In the genomic region with DNA sequence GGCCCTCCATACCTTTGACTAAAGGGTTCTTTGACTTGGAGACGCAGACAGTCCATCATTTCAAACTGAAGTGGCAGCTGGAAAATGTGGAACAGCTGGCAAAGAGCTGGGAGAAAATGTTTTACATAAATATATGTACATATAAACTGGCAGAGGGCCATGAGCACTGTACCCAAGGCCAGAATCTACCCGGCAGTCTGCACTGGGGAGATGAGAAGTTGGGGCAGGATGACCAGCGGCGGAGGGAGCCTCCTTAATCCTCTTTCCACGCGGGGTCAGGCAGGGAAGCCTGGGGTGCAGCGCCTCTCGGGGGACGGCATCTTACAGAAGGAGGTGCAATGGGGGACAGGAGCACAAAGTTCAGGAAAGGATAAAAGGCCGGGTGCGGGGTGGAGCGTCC, we compare ENCODE assay signal across 8 cellular contexts. TPM values are rescaled to one million over a fixed set of nuclear protein-coding genes. Genes with fewer than 3 reads are reported as not detected.
DNase-seq lines count a peak whose midpoint lies in the region; ATAC-seq and TF ChIP-seq lines count a peak whose summit lies in the region.

No MANE protein-coding gene starts in this region.

- H3K27me3 ChIP-seq in left ventricle myocardium inferior (ENCODE audit: low read depth) (peaks cover 9% of the 10 kb centered on the region), mucosa of rectum (ENCODE audit: control insufficient read depth in 2 of 2, insufficient read depth in 2 of 2, low read length in 2 of 2) (peaks cover 10 to 40% of the 10 kb centered on the region in 2 donors)

- peak overlapping the region; percentile 92 for H3K27ac ChIP-seq in left ventricle myocardium inferior (replicated peaks)
- H3K27ac ChIP-seq in mucosa of rectum (ENCODE audit: low read depth in 2 of 2, low read length in 2 of 2), result peak overlapping the region; percentile 70 to 73

- DNase-seq in left ventricle myocardium inferior (no peak), Right ventricle myocardium inferior (ENCODE audit: missing footprints) (no peak), cardiac fibroblast (ENCODE audit: low read depth in 2 of 2) (peak; percentile 13 to 18), inferior parietal cortex (ENCODE audit: extremely low spot score) (no peak), occipital lobe (lab: John Stamatoyannopoulos, UW) (no peak)

- TF ChIP-seq CTCF in left ventricle myocardium inferior (IDR thresholded peaks at IDR 0.05; ENCODE audit: borderline replicate concordance) (no peak), cardiac fibroblast (IDR thresholded peaks at IDR 0.05; ENCODE audit: low read depth, low read length) (no peak)

- no peak for ATAC-seq in Right ventricle myocardium inferior
- no peak for ATAC-seq in HG03097 (IDR thresholded peaks at IDR 0.05; ENCODE audit: low FRiP score, unreplicated experiment)
- ATAC-seq in HG02588 (IDR thresholded peaks at IDR 0.05; ENCODE audit: unreplicated experiment), result no peak

- H3K9ac ChIP-seq in mucosa of rectum (ENCODE audit: low read depth in 1 of 2, low read length in 2 of 2), result peak overlapping the region in 1 of 2 donors; percentile 5

- H3K36me3 ChIP-seq in left ventricle myocardium inferior, result no peaks in the 10 kb centered on the region
- H3K36me3 ChIP-seq in mucosa of rectum (ENCODE audit: control insufficient read depth in 2 of 2, insufficient read depth in 2 of 2, low read length in 2 of 2), result no peaks in the 10 kb centered on the region

- intact Hi-C loops in left ventricle myocardium inferior (cut with micrococcal nuclease) (no loop called here), Right ventricle myocardium inferior (cut with DNase I) (loop anchor here (5.0 to 10.0 kb wide), 2 partner anchors 138 to 251 kb away; no protein-coding TSS in a partner anchor)

- H3K4me1 ChIP-seq in left ventricle myocardium inferior (peaks cover 33% of the 10 kb centered on the region), mucosa of rectum (ENCODE audit: control insufficient read depth in 2 of 2, insufficient read depth in 2 of 2, low read length in 2 of 2) (peaks cover 2 to 5% of the 10 kb centered on the region in 2 donors)

- H3K4me3 ChIP-seq in left ventricle myocardium inferior (peak overlapping the region; percentile 91), cardiac fibroblast (replicated peaks in 1 of 2; ENCODE audit: low read depth in 2 of 2, low read length in 2 of 2) (peak overlapping the region; percentile 82 to 87), mucosa of rectum (ENCODE audit: low read length in 2 of 2) (peak overlapping the region; percentile 68 to 70)

- H3K9me3 ChIP-seq in left ventricle myocardium inferior (replicated peaks) (no peaks in the 10 kb centered on the region), mucosa of rectum (ENCODE audit: control insufficient read depth in 2 of 2, low read length in 2 of 2) (no peaks in the 10 kb centered on the region)

RNA-seq across cellular contexts. Expression of gene GLI3, which starts 1.3 kb away (rescaled TPM):
- 5.5 TPM for total RNA-seq in left ventricle myocardium inferior
- 3.9 TPM for total RNA-seq in Right ventricle myocardium inferior
- 4.1 TPM for total RNA-seq in occipital lobe

Comparison
In these comparisons a context has a peak if more than half of its experiments do, and no peak if none do; other contexts are left out.
1. DNase-seq: peak in cardiac fibroblast (2 of 2); none in left ventricle myocardium inferior (single experiment), Right ventricle myocardium inferior (single experiment), inferior parietal cortex (single experiment) and occipital lobe (single experiment).
2. Peak in every context shown above with its lines, with median percentiles within 50 percentile points of each other: H3K4me3 ChIP-seq.